2 cellular contexts compared by ENCODE assay signal in the genomic region with DNA sequence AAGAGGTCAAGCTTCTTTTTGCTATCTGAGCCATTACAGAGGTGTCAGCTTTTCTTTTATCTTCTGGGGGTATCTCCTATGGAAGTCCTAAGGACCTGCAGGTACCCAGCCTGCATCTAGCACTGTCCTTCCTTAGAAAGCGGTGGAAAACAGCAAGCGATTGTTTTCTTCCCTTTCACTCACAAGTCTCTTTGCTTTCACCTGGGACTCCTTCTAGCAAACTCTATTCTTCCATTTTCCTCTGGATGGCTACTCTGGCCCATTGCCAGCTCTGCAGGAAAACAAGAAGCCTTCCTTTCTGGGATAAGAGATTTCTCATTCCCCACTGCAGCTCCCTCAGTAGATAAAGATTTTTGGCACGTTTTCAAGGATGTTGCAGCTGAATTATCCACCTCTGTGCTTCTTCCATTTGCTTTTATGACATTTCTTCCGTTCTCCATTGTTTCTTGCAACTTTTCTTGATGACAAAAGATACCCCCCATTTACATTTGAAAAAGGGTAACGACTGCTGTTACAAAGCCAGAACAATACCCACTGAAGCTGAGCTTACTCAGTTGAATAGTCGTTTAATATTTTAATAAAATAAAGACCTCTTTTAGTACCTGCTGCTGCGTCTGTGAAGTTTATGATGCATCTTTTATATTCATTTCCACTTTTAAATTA.
A peak's percentile ranks its signal among the peaks of the same experiment; 100 is the strongest.
TF ChIP-seq lines count a peak whose summit lies in the region.

No MANE protein-coding gene starts in this region.

TF ChIP-seq in GM23338, 12 proteins besides CTCF, POLR2A, EP300 and RAD21:
- TF ChIP-seq ZNF462 (CRISPR knock-in tag; IDR thresholded peaks at IDR 0.05) (no peak), CREB1 (CRISPR knock-in tag; IDR thresholded peaks at IDR 0.05; ENCODE audit: low read depth) (no peak), EZH2 (IDR thresholded peaks at IDR 0.05; ENCODE audit: low read depth, unreplicated experiment) (no peak), NANOG (IDR thresholded peaks at IDR 0.05; ENCODE audit: borderline replicate concordance) (peak; percentile 87), ZNF331 (CRISPR knock-in tag; IDR thresholded peaks at IDR 0.05; ENCODE audit: low read depth) (no peak)
- TF ChIP-seq, protein P1, sequence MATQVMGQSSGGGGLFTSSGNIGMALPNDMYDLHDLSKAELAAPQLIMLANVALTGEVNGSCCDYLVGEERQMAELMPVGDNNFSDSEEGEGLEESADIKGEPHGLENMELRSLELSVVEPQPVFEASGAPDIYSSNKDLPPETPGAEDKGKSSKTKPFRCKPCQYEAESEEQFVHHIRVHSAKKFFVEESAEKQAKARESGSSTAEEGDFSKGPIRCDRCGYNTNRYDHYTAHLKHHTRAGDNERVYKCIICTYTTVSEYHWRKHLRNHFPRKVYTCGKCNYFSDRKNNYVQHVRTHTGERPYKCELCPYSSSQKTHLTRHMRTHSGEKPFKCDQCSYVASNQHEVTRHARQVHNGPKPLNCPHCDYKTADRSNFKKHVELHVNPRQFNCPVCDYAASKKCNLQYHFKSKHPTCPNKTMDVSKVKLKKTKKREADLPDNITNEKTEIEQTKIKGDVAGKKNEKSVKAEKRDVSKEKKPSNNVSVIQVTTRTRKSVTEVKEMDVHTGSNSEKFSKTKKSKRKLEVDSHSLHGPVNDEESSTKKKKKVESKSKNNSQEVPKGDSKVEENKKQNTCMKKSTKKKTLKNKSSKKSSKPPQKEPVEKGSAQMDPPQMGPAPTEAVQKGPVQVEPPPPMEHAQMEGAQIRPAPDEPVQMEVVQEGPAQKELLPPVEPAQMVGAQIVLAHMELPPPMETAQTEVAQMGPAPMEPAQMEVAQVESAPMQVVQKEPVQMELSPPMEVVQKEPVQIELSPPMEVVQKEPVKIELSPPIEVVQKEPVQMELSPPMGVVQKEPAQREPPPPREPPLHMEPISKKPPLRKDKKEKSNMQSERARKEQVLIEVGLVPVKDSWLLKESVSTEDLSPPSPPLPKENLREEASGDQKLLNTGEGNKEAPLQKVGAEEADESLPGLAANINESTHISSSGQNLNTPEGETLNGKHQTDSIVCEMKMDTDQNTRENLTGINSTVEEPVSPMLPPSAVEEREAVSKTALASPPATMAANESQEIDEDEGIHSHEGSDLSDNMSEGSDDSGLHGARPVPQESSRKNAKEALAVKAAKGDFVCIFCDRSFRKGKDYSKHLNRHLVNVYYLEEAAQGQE (IDR thresholded peaks at IDR 0.05; ENCODE audit: unreplicated experiment) = no peak

TF ChIP-seq in H1, 55 proteins besides CTCF, POLR2A, EP300 and RAD21:
- TF ChIP-seq YY1 (IDR thresholded peaks at IDR 0.05; ENCODE audit: low read depth, low read length) = 0 out of 2 replicates have a peak, but pooled peaks have one; percentile 9
- 0 out of 2 replicates have a peak, but pooled peaks have one; percentile 3 for TF ChIP-seq TEAD4 (IDR thresholded peaks at IDR 0.05; ENCODE audit: low read depth, low read length)
- peak; percentile 88 for TF ChIP-seq CHD7 (IDR thresholded peaks at IDR 0.05; ENCODE audit: insufficient replicate concordance, low read length)
- no peak for TF ChIP-seq CHD1 (IDR thresholded peaks at IDR 0.05; ENCODE audit: low read depth, low read length)
